In genomic region chr15:36595625-36596024, GRCh38 we compare ENCODE assay signal across 17 cellular contexts.
"Had no signal": no experiment of that assay in that cellular context is flagged by ENCODE, and none has a peak within 500 bp of the region (broad histone marks: within the 10 kb centered on the region; RNA-seq: fewer than 3 reads in every experiment).

No MANE protein-coding gene starts in this region.

- H3K27ac ChIP-seq: ascending aorta, neutrophil, parathyroid adenoma, tibial artery, uterus had no signal

- H3K4me3 ChIP-seq: ascending aorta, mucosa of descending colon, tibial artery, uterus had no signal

- ATAC-seq: activated CD4-positive, CD25-positive, alpha-beta regulatory T cell treated with anti-CD3 and anti-CD28 coated beads, Interleukin-2, amount 50 U/mL, for 24 hours; mucosa of descending colon; naive thymus-derived CD8-positive, alpha-beta T cell had no signal

- DNase-seq: activated CD4-positive, alpha-beta T cell treated with anti-CD3 and anti-CD28 coated beads, Interleukin-2, amount 50 U/mL, for 4 hours; activated naive CD4-positive, alpha-beta T cell treated with anti-CD3 and anti-CD28 coated beads, Interleukin-2, amount 10 ng/mL, durations not matched to agents 7 days and 5 days; cortex of kidney; effector CD8-positive, alpha-beta T cell; foreskin fibroblast; immature natural killer cell; mucosa of descending colon; naive thymus-derived CD8-positive, alpha-beta T cell; stimulated activated CD4-positive, alpha-beta T cell treated with anti-CD3 and anti-CD28 coated beads, Interleukin-15, amount 100 ng/mL, for 24 hours; stimulated activated CD4-positive, alpha-beta T cell treated with anti-CD3 and anti-CD28 coated beads, Interleukin-4, amount 100 ng/mL, for 1 hour; stimulated activated naive CD4-positive, alpha-beta T cell; tibial artery; uterus had no signal

- H3K27me3 ChIP-seq: ascending aorta, neutrophil, tibial artery, uterus had no signal

- H3K36me3 ChIP-seq: ascending aorta, neutrophil, tibial artery, uterus had no signal

- H3K9me3 ChIP-seq: ascending aorta, mucosa of descending colon, neutrophil, tibial artery, uterus had no signal

- H3K4me1 ChIP-seq: parathyroid adenoma had no signal
